In genomic region chr10:14621037-14621436, GRCh38 we compare ENCODE assay signal across 17 cellular contexts.
"Had no signal": no experiment of that assay in that cellular context is flagged by ENCODE, and none has a peak within 500 bp of the region (broad histone marks: within the 10 kb centered on the region; RNA-seq: fewer than 3 reads in every experiment).

No MANE protein-coding gene starts in this region.

- H3K27me3 ChIP-seq: body of pancreas, gastroesophageal sphincter, ovary, SJSA1, tibial nerve had no signal

- H3K36me3 ChIP-seq: gastroesophageal sphincter, ovary, SJSA1, tibial nerve had no signal

- H3K9me3 ChIP-seq: body of pancreas, gastroesophageal sphincter, ovary, SJSA1, tibial nerve had no signal

- H3K4me3 ChIP-seq: body of pancreas, gastroesophageal sphincter, lung, ovary, SJSA1, smooth muscle cell, tibial nerve had no signal

- ATAC-seq: activated CD4-positive, CD25-positive, alpha-beta regulatory T cell treated with anti-CD3 and anti-CD28 coated beads, Interleukin-2, amount 50 U/mL, for 24 hours; body of pancreas; effector memory CD8-positive, alpha-beta T cell; gastroesophageal sphincter; natural killer cell treated with Interleukin-12 subunit alpha and Interleukin-12 subunit beta and Interleukin-15 and Interleukin-18, amount 100 ng/mL, for 72 hours; stimulated activated memory B cell treated with anti-CD40 and anti-IgM and Interleukin-4, amounts not matched to agents 10 μg/mL and 1 μg/mL and 100 μg/mL, for 72 hours had no signal

- DNase-seq: activated effector memory CD4-positive, alpha-beta T cell treated with Interleukin-2 at 50 U/mL for 16 hours; amniotic stem cell; body of pancreas; central memory CD4-positive, alpha-beta T cell; effector memory CD8-positive, alpha-beta T cell; hippocampal formation; kidney glomerular epithelial cell; ovary; stimulated activated CD4-positive, alpha-beta T cell treated with anti-CD3 and anti-CD28 coated beads, Interleukin-1b, Interleukin-23, amount 100 ng/mL, for 48 hours had no signal

- H3K27ac ChIP-seq: body of pancreas, gastroesophageal sphincter, ovary, SJSA1, tibial nerve had no signal

- H3K4me1 ChIP-seq: body of pancreas had no signal
